In the genomic region with DNA sequence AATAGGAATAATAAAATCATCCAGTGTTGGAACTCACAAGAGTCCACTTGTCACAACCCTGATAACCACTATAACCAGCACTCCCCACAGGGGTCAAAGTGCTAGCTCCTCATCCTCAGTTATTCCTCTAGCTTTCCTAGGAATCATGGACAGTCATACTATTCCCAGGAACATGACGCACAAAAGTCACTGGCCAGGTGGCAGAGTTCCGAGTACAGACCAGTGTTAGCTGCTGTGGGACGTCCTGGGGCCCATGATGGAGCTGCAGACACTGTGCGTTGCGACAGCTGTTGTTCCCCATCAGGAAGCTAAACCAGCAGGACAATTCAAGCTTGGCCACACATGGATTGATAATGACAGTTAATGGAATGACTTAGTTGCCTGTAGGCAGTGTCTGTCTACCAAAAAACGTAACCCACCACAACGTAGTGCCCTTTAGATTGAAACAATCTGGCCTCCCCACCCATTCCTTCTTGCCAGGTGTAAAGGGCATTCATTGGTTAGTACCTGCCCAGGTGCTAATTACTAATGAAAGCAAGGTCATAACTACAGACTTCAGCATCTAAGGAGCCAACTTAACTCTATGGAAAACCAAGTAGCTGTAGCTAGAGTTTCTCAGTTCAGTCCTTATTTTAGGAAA, we compare ENCODE assay signal across 11 cellular contexts. TPM values are rescaled to one million over a fixed set of nuclear protein-coding genes. Genes with fewer than 3 reads are reported as not detected.
DNase-seq lines count a peak whose midpoint lies in the region; ATAC-seq and TF ChIP-seq lines count a peak whose summit lies in the region.
"Had no signal": no experiment of that assay in that cellular context is flagged by ENCODE, and none has a peak within 500 bp of the region (broad histone marks: within the 10 kb centered on the region; RNA-seq: fewer than 3 reads in every experiment).

No MANE protein-coding gene starts in this region.

- H4K91ac ChIP-seq in trophoblast cell (ENCODE audit: low read depth, low read length) = no peak overlapping the region

- H2AFZ ChIP-seq in OCI-LY1 (ENCODE audit: low read length) = no peak overlapping the region
- no peak overlapping the region for H2AFZ ChIP-seq in trophoblast cell (ENCODE audit: insufficient read depth, low read length, poor library complexity)
- H2AFZ ChIP-seq in GM23248 = no peak overlapping the region

- in situ Hi-C loops in GM23248 (cut with MboI) = no loop called here

- no peak overlapping the region for H3K14ac ChIP-seq in trophoblast cell (ENCODE audit: low read length)

- H4K12ac ChIP-seq in trophoblast cell (ENCODE audit: low read depth, low read length) = no peak overlapping the region

- H3K27ac Mint-ChIP-seq in Calu3 (ENCODE audit: unreplicated experiment) (peak overlapping the region; percentile 82), osteocyte (ENCODE audit: unreplicated experiment) (no peak overlapping the region)

- H3K36me3 ChIP-seq in OCI-LY1 (ENCODE audit: insufficient read depth, low read length) = peaks cover 56% of the 10 kb centered on the region; the same call in 1 of the 2 replicates
- peaks cover 9 to 14% of the 10 kb centered on the region in 2 experiments for H3K36me3 ChIP-seq in trophoblast cell (ENCODE audit: control insufficient read depth in 1 of 2, insufficient read depth in 2 of 2, low read length in 2 of 2)
- H3K36me3 ChIP-seq in GM23248 (ENCODE audit: low read depth) = no peaks in the 10 kb centered on the region

- H3K27ac ChIP-seq in OCI-LY1 (ENCODE audit: low read depth, low read length, poor library complexity, severe bottlenecking) (peak overlapping the region; percentile 78), trophoblast cell (ENCODE audit: low read depth, low read length) (no peak overlapping the region), GM23248 (no peak overlapping the region)

- no peak overlapping the region for H4K8ac ChIP-seq in trophoblast cell (ENCODE audit: low read depth, low read length)

- H3K27me3 Mint-ChIP-seq in Calu3 (ENCODE audit: unreplicated experiment) = no peaks in the 10 kb centered on the region
- no peaks in the 10 kb centered on the region for H3K27me3 Mint-ChIP-seq in osteocyte (ENCODE audit: unreplicated experiment)

- H3K36me3 Mint-ChIP-seq in Calu3 (ENCODE audit: insufficient read depth, unreplicated experiment) = peaks cover 98% of the 10 kb centered on the region
- H3K36me3 Mint-ChIP-seq in osteocyte (ENCODE audit: unreplicated experiment) = peaks cover 3% of the 10 kb centered on the region

- no peak overlapping the region for H3K18ac ChIP-seq in trophoblast cell (ENCODE audit: low read length)

- no peak overlapping the region for H2BK5ac ChIP-seq in trophoblast cell (ENCODE audit: low read depth, low read length, poor library complexity)

- H3K27me3 ChIP-seq in OCI-LY1 (ENCODE audit: insufficient read depth, low read length) (no peaks in the 10 kb centered on the region), trophoblast cell (ENCODE audit: insufficient read depth, low read length) (no peaks in the 10 kb centered on the region), GM23248 (replicated peaks; ENCODE audit: insufficient read depth) (no peaks in the 10 kb centered on the region)

- H2AK5ac ChIP-seq in trophoblast cell (ENCODE audit: low read length) = no peak overlapping the region

- DNase-seq in Calu3 (no peak), Right ventricle myocardium superior (peak; percentile 74), trophoblast cell (peak; percentile 60 to 71), osteocyte (ENCODE audit: extremely low spot score, unreplicated experiment) (no peak), midbrain (lab: John Stamatoyannopoulos, UW) (no peak), OCI-M1 (lab: John Stamatoyannopoulos, UW) (no peak), GM23248 (no peak)
- DNase-seq: DMS153, KG1, SW 1271 had no signal

- peak; percentile 82 for ATAC-seq in Right ventricle myocardium superior (ENCODE audit: poor library complexity)

- H3K79me2 ChIP-seq in OCI-LY1 (ENCODE audit: insufficient read depth, low read length) (peaks cover 95% of the 10 kb centered on the region), trophoblast cell (ENCODE audit: control insufficient read depth, insufficient read depth, low read length, poor library complexity) (peaks cover 22% of the 10 kb centered on the region), GM23248 (ENCODE audit: insufficient read depth) (peaks cover 89% of the 10 kb centered on the region)

- H3K9me3 Mint-ChIP-seq in Calu3 (ENCODE audit: low read depth, unreplicated experiment) = no peaks in the 10 kb centered on the region
- no peaks in the 10 kb centered on the region for H3K9me3 Mint-ChIP-seq in osteocyte (ENCODE audit: unreplicated experiment)

- BruUV-seq in Calu3 (replicated peaks; lab: Mats Ljungman, UMichigan) = no TSS peak

- H3K9me2 ChIP-seq in OCI-LY1 (ENCODE audit: low read depth, low read length) (no peaks in the 10 kb centered on the region), GM23248 (ENCODE audit: insufficient read depth) (no peaks in the 10 kb centered on the region)

- H3K4me3 Mint-ChIP-seq in Calu3 (ENCODE audit: low read depth, unreplicated experiment) = peak overlapping the region; percentile 85
- no peak overlapping the region for H3K4me3 Mint-ChIP-seq in osteocyte (ENCODE audit: unreplicated experiment)

- no peak overlapping the region for H3K23ac ChIP-seq in trophoblast cell (ENCODE audit: low read length)

- peaks cover 63% of the 10 kb centered on the region for H3K4me1 Mint-ChIP-seq in Calu3 (ENCODE audit: low read depth, unreplicated experiment)
- H3K4me1 Mint-ChIP-seq in osteocyte (ENCODE audit: unreplicated experiment) = peaks cover 60% of the 10 kb centered on the region

- TF ChIP-seq CTCF in Calu3 (IDR thresholded peaks at IDR 0.05; ENCODE audit: unreplicated experiment) (no peak), OCI-LY1 (IDR thresholded peaks at IDR 0.05; ENCODE audit: low read length) (no peak), osteocyte (IDR thresholded peaks at IDR 0.05) (no peak)

- H2BK120ac ChIP-seq in trophoblast cell (ENCODE audit: insufficient read depth, low read length, poor library complexity) = no peak overlapping the region

- no peak overlapping the region for H2BK12ac ChIP-seq in trophoblast cell (ENCODE audit: low read length)

- peak overlapping the region; percentile 93 for H3K4ac ChIP-seq in trophoblast cell (ENCODE audit: low read depth, low read length)

- H3K9ac ChIP-seq in OCI-LY1 (ENCODE audit: low read length) = peak overlapping the region; percentile 16; the same call in 1 of the 2 replicates
- no peak overlapping the region for H3K9ac ChIP-seq in trophoblast cell (ENCODE audit: low read length)
- H3K9ac ChIP-seq in GM23248 = no peak overlapping the region

- peak overlapping the region; percentile 41 for H3K4me3 ChIP-seq in OCI-LY1 (ENCODE audit: low read depth, low read length, poor library complexity, severe bottlenecking)
- no peak overlapping the region for H3K4me3 ChIP-seq in trophoblast cell (ENCODE audit: low read depth, low read length)
- H3K4me3 ChIP-seq in GM23248 = no peak overlapping the region

- whole genome bisulfite sequencing in trophoblast cell (ENCODE audit: extremely low coverage, insufficient coverage, insufficient read length) = no CpG with 5 or more reads among the region's 7 CpGs
- WGBS in GM23248 (ENCODE audit: low coverage in 1 of 2, low lambda C conversion rate in 2 of 2, missing lambda C conversion rate in 2 of 2), 2 experiments = 96 to 99% methylated on average over 7 of the region's 7 CpGs

- CTCF ChIA-PET in Calu3 (lab: Charles Lee) = interaction anchor here (1.2 kb wide), 1 partner anchor 138 kb away, joined by 3 read pairs; no protein-coding TSS in a partner anchor

- H3K79me1 ChIP-seq in trophoblast cell (ENCODE audit: low read length) = peaks cover 9% of the 10 kb centered on the region

- H3K9me3 ChIP-seq in OCI-LY1 (ENCODE audit: low read length) = no peaks in the 10 kb centered on the region
- no peaks in the 10 kb centered on the region for H3K9me3 ChIP-seq in trophoblast cell (ENCODE audit: insufficient read depth, low read depth, low read length)
- H3K9me3 ChIP-seq in GM23248 (ENCODE audit: low read depth) = no peaks in the 10 kb centered on the region

- H3K4me2 ChIP-seq in OCI-LY1 (ENCODE audit: low read length) = peak overlapping the region; percentile 63
- H3K4me2 ChIP-seq in trophoblast cell (ENCODE audit: low read length) = no peak overlapping the region
- no peak overlapping the region for H3K4me2 ChIP-seq in GM23248 (ENCODE audit: unreplicated experiment)

- H4K20me1 ChIP-seq in OCI-LY1 (ENCODE audit: insufficient read depth, low read length) = 0 out of 2 replicates have a peak, but pooled peaks cover 3% of the 10 kb centered on the region
- 0 out of 2 replicates have a peak, but pooled peaks cover 3% of the 10 kb centered on the region for H4K20me1 ChIP-seq in GM23248 (ENCODE audit: insufficient read depth)

- H3F3A ChIP-seq in OCI-LY1 (ENCODE audit: insufficient read depth, low read length) (no peaks in the 10 kb centered on the region), GM23248 (ENCODE audit: insufficient read depth) (peaks cover 26% of the 10 kb centered on the region)

- H3K4me1 ChIP-seq in OCI-LY1 (ENCODE audit: insufficient read depth, low read length, severe bottlenecking) (peaks cover 99% of the 10 kb centered on the region), trophoblast cell (ENCODE audit: control insufficient read depth in 1 of 2, insufficient read depth in 2 of 2, low read length in 2 of 2) (peaks cover 20 to 37% of the 10 kb centered on the region in 2 experiments), GM23248 (ENCODE audit: insufficient read depth) (peaks cover 24% of the 10 kb centered on the region)

- intact Hi-C loops in Calu3 (cut with micrococcal nuclease; ENCODE audit: unreplicated experiment) = no loop called here
- intact Hi-C loops in Right ventricle myocardium superior (cut with DNase I) = no loop called here

RNA-seq across cellular contexts. Expression of a gene that starts 17.4 kb away (rescaled TPM):
- total RNA-seq in Calu3 (2022) (935 and 954 TPM in 2 replicates), Right ventricle myocardium superior (197 TPM), osteocyte (41.1 and 41.4 TPM in 2 replicates)
- polyA plus RNA-seq in trophoblast cell (2013) = 490 and 492 TPM in 2 replicates
- total RNA-seq in GM23248 (2014; rRNA removed; shearing (Covaris generic)) = 52.4 and 59.4 TPM in 2 replicates
- polyA plus RNA-seq in GM23248 (2016; fragmentation: Nextera tagmentation; extraction: Ambion mirVana) = 65.2 and 66.8 TPM in 2 replicates

Comparison
In these comparisons a context has a peak if more than half of its experiments do, and no peak if none do; other contexts are left out.
1. DNase-seq: peak in Right ventricle myocardium superior (single experiment) and trophoblast cell (2 of 2); none in Calu3 (single experiment), osteocyte (single experiment), midbrain (single experiment), OCI-M1 (single experiment) and GM23248 (single experiment).